In genomic region chr1:207268753-207269511, GRCh38 we compare ENCODE assay signal across 20 cellular contexts. TPM values are rescaled to one million over a fixed set of nuclear protein-coding genes. Genes with fewer than 3 reads are reported as not detected.
DNase-seq lines count a peak whose midpoint lies in the region; ATAC-seq, FAIRE-seq and TF ChIP-seq lines count a peak whose summit lies in the region.
"Had no signal": no experiment of that assay in that cellular context is flagged by ENCODE, and none has a peak within 500 bp of the region (broad histone marks: within the 10 kb centered on the region; RNA-seq: fewer than 3 reads in every experiment).

No MANE protein-coding gene starts in this region.

- H3K4me1 Mint-ChIP-seq in memory B cell, result peaks cover 6% of the 10 kb centered on the region
- H3K4me1 Mint-ChIP-seq: CD4-positive, CD25-positive, alpha-beta regulatory T cell had no signal

- H3K4me3 ChIP-seq in K562, result no peak overlapping the region
- no peak overlapping the region for H3K4me3 ChIP-seq in transverse colon
- H3K4me3 ChIP-seq: GM23248, HAP-1 had no signal

- H3K27ac Mint-ChIP-seq in memory B cell, result peak overlapping the region; percentile 69
- H3K27ac Mint-ChIP-seq: CD4-positive, CD25-positive, alpha-beta regulatory T cell; CD8-positive, alpha-beta T cell; HFFc6 had no signal

- no peak for TF ChIP-seq RAD21 in K562 (CRISPR knock-in tag; conservative IDR thresholded peaks at IDR 0.05 in 1 of 2, IDR thresholded peaks at IDR 0.05 in 1 of 2)

- H3K9me3 ChIP-seq in K562 (replicated peaks; ENCODE audit: control insufficient read depth, insufficient read depth, low read depth, low read length), result no peaks in the 10 kb centered on the region
- H3K9me3 ChIP-seq in transverse colon, result peaks cover 0 to 1% of the 10 kb centered on the region in 2 donors
- H3K9me3 ChIP-seq: Caco-2, HAP-1 had no signal

- peaks cover 7% of the 10 kb centered on the region for H3K9me3 Mint-ChIP-seq in memory B cell
- H3K9me3 Mint-ChIP-seq: HFFc6 had no signal

- intact Hi-C loops in K562 (cut with micrococcal nuclease) (no loop called here), transverse colon (cut with DNase I; ENCODE audit: low total_unique reads) (no loop called here)

- POLR2A ChIA-PET in K562 (lab: Yijun Ruan, JAX), result no interaction called here

- no peaks in the 10 kb centered on the region for H3K9me1 ChIP-seq in K562 (ENCODE audit: control insufficient read depth, insufficient read depth, low read length)

- CTCF ChIA-PET in K562 (lab: Yijun Ruan, JAX; ENCODE audit: low intra/inter-chr PET ratio), result no interaction called here

- no TSS peak for BruUV-seq in K562 (replicated peaks; lab: Mats Ljungman, UMichigan)

- no peaks in the 10 kb centered on the region for H3K27me3 ChIP-seq in K562 (ENCODE audit: control insufficient read depth in 2 of 2, insufficient read depth in 2 of 2, low read length in 2 of 2)
- H3K27me3 ChIP-seq in transverse colon, result no peaks in the 10 kb centered on the region

- no peak overlapping the region for H3K4me3 Mint-ChIP-seq in memory B cell
- H3K4me3 Mint-ChIP-seq: CD4-positive, CD25-positive, alpha-beta regulatory T cell; CD8-positive, alpha-beta T cell; HFFc6 had no signal

- H3K4me1 ChIP-seq in K562 (replicated peaks in 1 of 2; ENCODE audit: control insufficient read depth in 2 of 2, insufficient read depth in 2 of 2, low read length in 2 of 2) (no peaks in the 10 kb centered on the region), transverse colon (peaks cover 0 to 22% (median 7%) of the 10 kb centered on the region in 4 donors)
- H3K4me1 ChIP-seq: HAP-1 had no signal

- no peak for TF ChIP-seq CTCF in K562 (IDR thresholded peaks at IDR 0.05 in 2 of 3, conservative IDR thresholded peaks at IDR 0.05 in 1 of 3; ENCODE audit: insufficient read depth in 2 of 3, low read depth in 1 of 3, low read length in 3 of 3)
- TF ChIP-seq CTCF in transverse colon (IDR thresholded peaks at IDR 0.05), result no peak

- no peaks in the 10 kb centered on the region for H3K36me3 ChIP-seq in K562 (ENCODE audit: control insufficient read depth, insufficient read depth, low read length)
- H3K36me3 ChIP-seq in transverse colon, result no peaks in the 10 kb centered on the region
- H3K36me3 ChIP-seq: HAP-1 had no signal

- no peak for FAIRE-seq in K562 (lab: Jason Lieb, UNC)
- FAIRE-seq: D721Med, G401.6, GM12892, H54 had no signal

- no peaks in the 10 kb centered on the region for H3K27me3 Mint-ChIP-seq in memory B cell

- peak overlapping the region; percentile 0; the same call in 1 of the 2 replicates for H2AFZ ChIP-seq in K562 (ENCODE audit: low read depth, low read length)
- H2AFZ ChIP-seq: GM23248 had no signal

- DNase-seq in H4 (ENCODE audit: low spot score), result peak; percentile 10
- DNase-seq in K562 (ENCODE audit: extremely low read depth in 1 of 4, low spot score in 3 of 4), result peak in 1 of 4 experiments; percentile 2
- DNase-seq in memory B cell (ENCODE audit: low spot score in 2 of 2), result no peak
- no peak for DNase-seq in transverse colon
- DNase-seq in D341Med (ENCODE audit: low spot score), result no peak
- no peak for DNase-seq in DMS79 treated with DMSO at 0.1 percent for 48 hours (lab: John Stamatoyannopoulos, UW)
- DNase-seq: C1 segment of cervical spinal cord; Caco-2; CD4-positive, CD25-positive, alpha-beta regulatory T cell; CD8-positive, alpha-beta T cell; DMS 273 treated with DMSO at 0.1 percent for 48 hours; DMS79; GM23248; HFFc6 had no signal

- 59% methylated on average over 5 of the region's 5 CpGs for WGBS in K562 (ENCODE audit: insufficient coverage, low coverage, missing lambda C conversion rate)
- WGBS in transverse colon (ENCODE audit: low coverage in 1 of 2), 2 donors, result 89 to 91% methylated on average over 5 of the region's 5 CpGs

- TF ChIP-seq POLR2A in K562 (conservative IDR thresholded peaks at IDR 0.05) (no peak), transverse colon (IDR thresholded peaks at IDR 0.05) (no peak)

- H3K9ac ChIP-seq in K562 (ENCODE audit: insufficient read depth in 1 of 2, low read depth in 2 of 2, low read length in 2 of 2), result no peak overlapping the region
- H3K9ac ChIP-seq: GM23248 had no signal

- in situ Hi-C loops in K562 (cut with MboI), result no loop called here
- in situ Hi-C loops in transverse colon (cut with MboI; ENCODE audit: low pct_ligation_motif_present in 1 of 4, low pct_unique_long_range_greater_than_20kb in 1 of 4, low sequenced_read_pairs in 3 of 4), result no loop called here

- H3K27ac ChIP-seq in K562 (ENCODE audit: extremely low read depth, low read depth, low read length) (no peak overlapping the region), transverse colon (peak overlapping the region; percentile 43 to 65 (median 52))
- H3K27ac ChIP-seq: GM23248 had no signal

- peaks cover 1% of the 10 kb centered on the region for H3K36me3 Mint-ChIP-seq in memory B cell
- H3K36me3 Mint-ChIP-seq: CD4-positive, CD25-positive, alpha-beta regulatory T cell; CD8-positive, alpha-beta T cell had no signal

- H3K79me2 ChIP-seq in K562 (ENCODE audit: control insufficient read depth, insufficient read depth, low read length), result no peaks in the 10 kb centered on the region

- no peaks in the 10 kb centered on the region for H4K20me1 ChIP-seq in K562 (replicated peaks; ENCODE audit: control insufficient read depth, insufficient read depth, low read length)

- no peak overlapping the region for H3K4me2 ChIP-seq in K562 (ENCODE audit: insufficient read depth, low read length)

- TF ChIP-seq EP300 in K562 (IDR thresholded peaks at IDR 0.05; ENCODE audit: low read length) (no peak), transverse colon (IDR thresholded peaks at IDR 0.05; ENCODE audit: low read depth) (no peak)

- ATAC-seq in K562, result no peak
- no peak for ATAC-seq in memory B cell (ENCODE audit: low read depth)
- ATAC-seq in HG03135 (IDR thresholded peaks at IDR 0.05; ENCODE audit: unreplicated experiment), result no peak
- ATAC-seq: CD8-positive, alpha-beta T cell had no signal

TF ChIP-seq in K562, 482 proteins besides CTCF, POLR2A, EP300 and RAD21 (continues in another document):
- TF ChIP-seq NR2C1 (IDR thresholded peaks at IDR 0.05) (peak; percentile 75), NR2C1 (tag; IDR thresholded peaks at IDR 0.05) (peak; percentile 75)

RNA-seq across cellular contexts. Expression of gene CD55, which starts 52.5 kb away (rescaled TPM):
- total RNA-seq in H4 (2014; rRNA removed; shearing (Covaris generic)), result 29.0 and 43.5 TPM in 2 replicates
- 122 and 219 TPM in 2 replicates for total RNA-seq in K562 (2011; cell fraction: chromatin; rRNA removed; ENCODE audit: low replicate concordance)
- total RNA-seq in K562 (2011; cell fraction: nucleolus; rRNA removed), result 126 and 131 TPM in 2 replicates
- 167 and 170 TPM in 2 replicates for total RNA-seq in K562 (2011; cell fraction: nucleoplasm; rRNA removed)
- 98.4 and 112 TPM in 2 replicates for total RNA-seq in K562 (2014; rRNA removed)
- 96.2 and 124 TPM in 2 replicates for total RNA-seq in K562 (2014; rRNA removed; fragmentation: Illumina TruSeq; extraction: Trizol)
- total RNA-seq in K562 (2015; rRNA removed; fragmentation: Illumina TruSeq; extraction: Trizol), result 81.5 and 84.0 TPM in 2 replicates
- total RNA-seq in K562 (2021), result 96.0 and 104 TPM in 2 replicates
- 137 and 150 TPM in 2 replicates for polyA plus RNA-seq in K562 (2011; rRNA removed)
- 53.0 and 98.2 TPM in 2 replicates for polyA plus RNA-seq in K562 (2011; cell fraction: cytosol; rRNA removed)
- 69.4 and 92.8 TPM in 2 replicates for polyA plus RNA-seq in K562 (2011; cell fraction: nucleus; rRNA removed)
- 72.7 and 169 TPM in 2 replicates for polyA plus RNA-seq in K562 (2012)
- 94.8 and 144 TPM in 2 replicates for polyA plus RNA-seq in K562 (2014; fragmentation: Illumina TruSeq; extraction: Trizol)
- polyA plus RNA-seq in K562 (2014; fragmentation: Nextera tagmentation; extraction: Ambion mirVana), result 10 to 100 TPM; 17.7 to 29.4 TPM
- polyA plus RNA-seq in K562 (2014; rRNA removed), result 97.0 and 98.6 TPM in 2 replicates
- polyA minus RNA-seq in K562 (2011; rRNA and poly(A)+ RNA removed), result 180 and 193 TPM in 2 replicates
- polyA minus RNA-seq in K562 (2011; cell fraction: cytosol; rRNA and poly(A)+ RNA removed), result 46.6 and 55.4 TPM in 2 replicates
- 97.5 and 128 TPM in 2 replicates for polyA minus RNA-seq in K562 (2011; cell fraction: nucleus; rRNA and poly(A)+ RNA removed)
- 10 to 100 TPM in 3 of 4 donors, 1 to 10 TPM in 1; 8.0 to 75.4 (median 40.1) TPM for total RNA-seq in transverse colon
